In genomic region chr6:26537846-26538571, GRCh38 we compare ENCODE assay signal across 8 cellular contexts. TPM values are rescaled to one million over a fixed set of nuclear protein-coding genes. Genes with fewer than 3 reads are reported as not detected.
DNase-seq lines count a peak whose midpoint lies in the region; ATAC-seq, FAIRE-seq and TF ChIP-seq lines count a peak whose summit lies in the region.

HMGN4 (plus strand) TSS chr6:26538366; CDS start chr6:26545207, 6,841 bp downstream.

- H3K4me1 ChIP-seq in kidney (ENCODE audit: control insufficient read depth in 1 of 2, insufficient read depth in 1 of 2, low read depth in 1 of 2, low read length in 2 of 2) = peaks cover 9 to 14% of the 10 kb centered on the region in 2 donors

- H3K27ac ChIP-seq in kidney (ENCODE audit: low read depth in 2 of 2, low read length in 2 of 2) = peak within 1 kb of the TSS; percentile 83 to 96

- H3K4me3 ChIP-seq in AG09309 (ENCODE audit: control insufficient read depth, low read depth, low read length) (peak within 1 kb of the TSS; percentile 95), kidney (ENCODE audit: low read length in 2 of 2) (peak within 1 kb of the TSS; percentile 74 to 92)

- ATAC-seq in GM19025 (IDR thresholded peaks at IDR 0.05; ENCODE audit: low read depth, unreplicated experiment) = peak; percentile 56
- ATAC-seq in HG03342 (IDR thresholded peaks at IDR 0.05; ENCODE audit: unreplicated experiment) = peak; percentile 54

- intact Hi-C loops in kidney (cut with DNase I) = no loop called here

- H3K36me3 ChIP-seq in kidney (ENCODE audit: control insufficient read depth in 1 of 2, insufficient read depth in 2 of 2, low read length in 2 of 2) = peaks cover 0 to 4% of the 10 kb centered on the region in 2 donors

- peak within 1 kb of the TSS; percentile 88 to 92 for H3K9ac ChIP-seq in kidney (ENCODE audit: low read length in 2 of 2)

- no peaks in the 10 kb centered on the region for H3K9me3 ChIP-seq in kidney (ENCODE audit: control insufficient read depth in 1 of 2, low read length in 2 of 2)

- peak; percentile 68 for DNase-seq in AG09309 (ENCODE audit: low read depth)
- DNase-seq in NCI-H446 treated with DMSO at 0.1 percent for 48 hours (lab: John Stamatoyannopoulos, UW) = peak; percentile 92
- peak; percentile 74 for DNase-seq in activated CD4-positive, CD25-positive, alpha-beta regulatory T cell treated with anti-CD3 and anti-CD28 coated beads, Interleukin-2, amount 50 U/mL, for 16 hours (ENCODE audit: low read depth, low spot score)
- DNase-seq in central memory CD4-positive, alpha-beta T cell = peak; percentile 95
- peak; percentile 96 for DNase-seq in kidney
- peak; percentile 88 for DNase-seq in stimulated activated CD4-positive, alpha-beta T cell treated with anti-CD3 and anti-CD28 coated beads, Interleukin-15, amount 100 ng/mL, for 24 hours

- no peak for FAIRE-seq in kidney (lab: Jason Lieb, UNC)

- TF ChIP-seq CTCF in AG09309 (IDR thresholded peaks at IDR 0.05; ENCODE audit: control insufficient read depth, insufficient read depth, low read depth, low read length, missing control alignments) = no peak
- no peak for TF ChIP-seq CTCF in kidney (IDR thresholded peaks at IDR 0.05; ENCODE audit: borderline replicate concordance, extremely low read depth, insufficient read depth)

RNA-seq across cellular contexts. Expression of gene HMGN4, which starts in this region (rescaled TPM):
- 72.7 TPM for total RNA-seq in kidney
- polyA plus RNA-seq in kidney (ENCODE audit: insufficient read depth, low read depth, low replicate concordance) = 49.3 TPM

Comparison
In these comparisons a context has a peak if more than half of its experiments do, and no peak if none do; other contexts are left out.
1. Peak in every context shown above with its lines: DNase-seq, ATAC-seq, H3K4me3 ChIP-seq and H3K27ac ChIP-seq.